Comparison of ENCODE assay signal across 9 cellular contexts in genomic region chr17:46977348-46977747, GRCh38. TPM values are rescaled to one million over a fixed set of nuclear protein-coding genes. Genes with fewer than 3 reads are reported as not detected.
DNase-seq lines count a peak whose midpoint lies in the region; ATAC-seq and TF ChIP-seq lines count a peak whose summit lies in the region.
"Had no signal": no experiment of that assay in that cellular context is flagged by ENCODE, and none has a peak within 500 bp of the region (broad histone marks: within the 10 kb centered on the region; RNA-seq: fewer than 3 reads in every experiment).

No MANE protein-coding gene starts in this region.

- WGBS in HUES64 = 3% methylated on average over 6 of the region's 7 CpGs

- H3K36me3 ChIP-seq in CD8-positive, alpha-beta T cell (ENCODE audit: insufficient read depth, low read length) = no peaks in the 10 kb centered on the region
- H3K36me3 ChIP-seq in HUES64 (ENCODE audit: insufficient read depth, low read length) = no peaks in the 10 kb centered on the region

- no peak overlapping the region for H3K4me3 ChIP-seq in CD8-positive, alpha-beta T cell (ENCODE audit: low read depth, low read length)
- H3K4me3 ChIP-seq in HUES64 (ENCODE audit: low read length) = peak overlapping the region; percentile 64

- H3K27me3 ChIP-seq in CD8-positive, alpha-beta T cell (ENCODE audit: insufficient read depth, low read length) = peaks cover 13% of the 10 kb centered on the region
- peaks cover 43% of the 10 kb centered on the region for H3K27me3 ChIP-seq in HUES64 (ENCODE audit: insufficient read depth, low read length)

- H3K27ac ChIP-seq in CD8-positive, alpha-beta T cell (ENCODE audit: low read depth, low read length) = no peak overlapping the region
- H3K27ac ChIP-seq in HUES64 (ENCODE audit: low read depth, low read length) = no peak overlapping the region

- TF ChIP-seq CTCF in CD8-positive, alpha-beta T cell (IDR thresholded peaks at IDR 0.05) = no peak
- peak; percentile 39; the same call in 1 of the 2 replicates for TF ChIP-seq CTCF in WTC11 (IDR thresholded peaks at IDR 0.05)

- no peak overlapping the region for H3K9ac ChIP-seq in HUES64 (ENCODE audit: low read depth, low read length)

- H3K4me3 Mint-ChIP-seq in CD8-positive, alpha-beta T cell = peak overlapping the region; percentile 80
- H3K4me3 Mint-ChIP-seq in WTC11 = peak overlapping the region; percentile 92
- H3K4me3 Mint-ChIP-seq in T-helper 2 cell treated with Interferon-gamma antibody and Interleukin-4, amounts not matched to agents 5 μg/mL and 100 μg/mL, for 36 hours = no peak overlapping the region

- no peak for DNase-seq in CD8-positive, alpha-beta T cell
- DNase-seq in WTC11 (ENCODE audit: low spot score) (peak; percentile 84), left kidney (ENCODE audit: low read depth, low spot score) (peak; percentile 92), AML-193 (lab: John Stamatoyannopoulos, UW) (no peak), middle frontal gyrus (ENCODE audit: extremely low spot score, low spot score) (no peak)
- DNase-seq in T-helper 2 cell treated with Interferon-gamma antibody and Interleukin-4, amounts not matched to agents 5 μg/mL and 100 μg/mL, for 36 hours (ENCODE audit: low spot score) = no peak
- DNase-seq: central memory CD4-positive, alpha-beta T cell had no signal

- ATAC-seq in CD8-positive, alpha-beta T cell = no peak
- peak; percentile 86 for ATAC-seq in WTC11
- ATAC-seq in HG02642 (IDR thresholded peaks at IDR 0.05; ENCODE audit: poor library complexity, unreplicated experiment) = no peak

- peaks cover 6% of the 10 kb centered on the region for H3K36me3 Mint-ChIP-seq in CD8-positive, alpha-beta T cell
- H3K36me3 Mint-ChIP-seq in WTC11 = peaks cover 5% of the 10 kb centered on the region
- H3K36me3 Mint-ChIP-seq in T-helper 2 cell treated with Interferon-gamma antibody and Interleukin-4, amounts not matched to agents 5 μg/mL and 100 μg/mL, for 36 hours (ENCODE audit: low read depth) = no peaks in the 10 kb centered on the region

- peaks cover 16% of the 10 kb centered on the region for H3K4me1 Mint-ChIP-seq in CD8-positive, alpha-beta T cell (ENCODE audit: low read depth)
- H3K4me1 Mint-ChIP-seq in WTC11 = peaks cover 35% of the 10 kb centered on the region
- H3K4me1 Mint-ChIP-seq in T-helper 2 cell treated with Interferon-gamma antibody and Interleukin-4, amounts not matched to agents 5 μg/mL and 100 μg/mL, for 36 hours (ENCODE audit: low read depth) = peaks cover 5% of the 10 kb centered on the region

- H3K9me3 Mint-ChIP-seq in CD8-positive, alpha-beta T cell = no peaks in the 10 kb centered on the region
- H3K9me3 Mint-ChIP-seq in WTC11 = no peaks in the 10 kb centered on the region
- no peaks in the 10 kb centered on the region for H3K9me3 Mint-ChIP-seq in T-helper 2 cell treated with Interferon-gamma antibody and Interleukin-4, amounts not matched to agents 5 μg/mL and 100 μg/mL, for 36 hours

- intact Hi-C loops in CD8-positive, alpha-beta T cell (cut with DNase I, micrococcal nuclease) = no loop called here

- POLR2A ChIA-PET in CD8-positive, alpha-beta T cell (lab: Charles Lee) = no interaction called here
- POLR2A ChIA-PET in WTC11 (lab: Charles Lee) = no interaction called here

- no peaks in the 10 kb centered on the region for H3K9me3 ChIP-seq in CD8-positive, alpha-beta T cell (ENCODE audit: low read length)
- no peaks in the 10 kb centered on the region for H3K9me3 ChIP-seq in HUES64 (ENCODE audit: insufficient read depth, low read depth, low read length)

- H3K27me3 Mint-ChIP-seq in CD8-positive, alpha-beta T cell (ENCODE audit: low read depth) = peaks cover 41% of the 10 kb centered on the region
- peaks cover 31% of the 10 kb centered on the region for H3K27me3 Mint-ChIP-seq in WTC11 (ENCODE audit: low read depth)
- H3K27me3 Mint-ChIP-seq in T-helper 2 cell treated with Interferon-gamma antibody and Interleukin-4, amounts not matched to agents 5 μg/mL and 100 μg/mL, for 36 hours (ENCODE audit: low read depth) = peaks cover 41% of the 10 kb centered on the region

- CTCF ChIA-PET in CD8-positive, alpha-beta T cell (lab: Charles Lee) = no interaction called here
- CTCF ChIA-PET in WTC11 (lab: Charles Lee) = interaction anchor here (0.6 to 7.1 kb wide), 15 partner anchors 9 to 933 kb away, joined by 3 to 118 read pairs (median 6); no protein-coding TSS in a partner anchor

- peaks cover 12% of the 10 kb centered on the region for H3K4me1 ChIP-seq in CD8-positive, alpha-beta T cell (ENCODE audit: insufficient read depth, low read length)
- peaks cover 16% of the 10 kb centered on the region for H3K4me1 ChIP-seq in HUES64 (ENCODE audit: insufficient read depth, low read length)

- no peak overlapping the region for H3K27ac Mint-ChIP-seq in CD8-positive, alpha-beta T cell
- peak overlapping the region; percentile 31; the same call in 1 of the 2 replicates for H3K27ac Mint-ChIP-seq in WTC11
- no peak overlapping the region for H3K27ac Mint-ChIP-seq in T-helper 2 cell treated with Interferon-gamma antibody and Interleukin-4, amounts not matched to agents 5 μg/mL and 100 μg/mL, for 36 hours

TF ChIP-seq in WTC11, 78 proteins besides CTCF, POLR2A, EP300 and RAD21:
- TF ChIP-seq USF1 (CRISPR knock-in tag; IDR thresholded peaks at IDR 0.05) (no peak), SMAD3 (CRISPR knock-in tag; IDR thresholded peaks at IDR 0.05; ENCODE audit: borderline replicate concordance) (0 out of 2 replicates have a peak, but pooled peaks have one; percentile 7), TEAD1 (CRISPR knock-in tag; IDR thresholded peaks at IDR 0.05) (peak; percentile 51; the same call in 1 of the 2 replicates), ETV6 (CRISPR knock-in tag; IDR thresholded peaks at IDR 0.05) (0 out of 2 replicates have a peak, but pooled peaks have one; percentile 1)
- TF ChIP-seq, protein P1, sequence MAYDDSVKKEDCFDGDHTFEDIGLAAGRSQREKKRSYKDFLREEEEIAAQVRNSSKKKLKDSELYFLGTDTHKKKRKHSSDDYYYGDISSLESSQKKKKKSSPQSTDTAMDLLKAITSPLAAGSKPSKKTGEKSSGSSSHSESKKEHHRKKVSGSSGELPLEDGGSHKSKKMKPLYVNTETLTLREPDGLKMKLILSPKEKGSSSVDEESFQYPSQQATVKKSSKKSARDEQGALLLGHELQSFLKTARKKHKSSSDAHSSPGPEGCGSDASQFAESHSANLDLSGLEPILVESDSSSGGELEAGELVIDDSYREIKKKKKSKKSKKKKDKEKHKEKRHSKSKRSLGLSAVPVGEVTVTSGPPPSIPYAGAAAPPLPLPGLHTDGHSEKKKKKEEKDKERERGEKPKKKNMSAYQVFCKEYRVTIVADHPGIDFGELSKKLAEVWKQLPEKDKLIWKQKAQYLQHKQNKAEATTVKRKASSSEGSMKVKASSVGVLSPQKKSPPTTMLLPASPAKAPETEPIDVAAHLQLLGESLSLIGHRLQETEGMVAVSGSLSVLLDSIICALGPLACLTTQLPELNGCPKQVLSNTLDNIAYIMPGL (CRISPR knock-in tag; IDR thresholded peaks at IDR 0.05) = 0 out of 2 replicates have a peak, but pooled peaks have one; percentile 41
TF ChIP-seq in WTC11: peak in this region for 4.

RNA-seq across cellular contexts. Expression of gene RPRML, which starts 1.7 kb away (rescaled TPM):
- not detected for total RNA-seq in CD8-positive, alpha-beta T cell
- 2.0 TPM for polyA plus RNA-seq in HUES64 (2013, experiment 1 of 2)
- 2.7 TPM for polyA plus RNA-seq in HUES64 (2013, experiment 2 of 2)
- total RNA-seq in WTC11 (2021) = 3.1 to 4.9 TPM (median 4.7 TPM) in 3 replicates

RNA-seq across cellular contexts. Expression of gene GOSR2, which starts 54.4 kb away (rescaled TPM):
- 10 to 100 TPM; 45.5 to 47.3 TPM for total RNA-seq in CD8-positive, alpha-beta T cell
- 27.6 TPM for polyA plus RNA-seq in HUES64 (2013, experiment 1 of 2)
- polyA plus RNA-seq in HUES64 (2013, experiment 2 of 2) = 27.2 TPM
- total RNA-seq in WTC11 (2021) = 37.6 to 45.8 TPM (median 40.1 TPM) in 3 replicates

Comparison
In these comparisons a context has a peak if more than half of its experiments do, and no peak if none do; other contexts are left out.
1. DNase-seq: peak in WTC11 (single experiment) and left kidney (single experiment); none in CD8-positive, alpha-beta T cell (0 of 7), AML-193 (0 of 2), middle frontal gyrus (single experiment) and T-helper 2 cell treated with Interferon-gamma antibody and Interleukin-4, amounts not matched to agents 5 μg/mL and 100 μg/mL, for 36 hours (single experiment).